1 cellular context compared by ENCODE assay signal in genomic region chr15:71455878-71456277, GRCh38.
TF ChIP-seq lines count a peak whose summit lies in the region.

No MANE protein-coding gene starts in this region.

TF ChIP-seq in HepG2, 621 proteins besides CTCF, POLR2A, EP300 and RAD21 (continued from another document and continues in another):
- no peak for TF ChIP-seq ZMAT5 (CRISPR knock-in tag; IDR thresholded peaks at IDR 0.05; ENCODE audit: borderline replicate concordance, low read depth)
- TF ChIP-seq ZBTB4 (CRISPR knock-in tag; IDR thresholded peaks at IDR 0.05; ENCODE audit: borderline replicate concordance), result no peak
- TF ChIP-seq FOSL1 (CRISPR knock-in tag; IDR thresholded peaks at IDR 0.05; ENCODE audit: borderline replicate concordance), result peak; percentile 53; the same call in 1 of the 2 replicates
- TF ChIP-seq, protein P1, sequence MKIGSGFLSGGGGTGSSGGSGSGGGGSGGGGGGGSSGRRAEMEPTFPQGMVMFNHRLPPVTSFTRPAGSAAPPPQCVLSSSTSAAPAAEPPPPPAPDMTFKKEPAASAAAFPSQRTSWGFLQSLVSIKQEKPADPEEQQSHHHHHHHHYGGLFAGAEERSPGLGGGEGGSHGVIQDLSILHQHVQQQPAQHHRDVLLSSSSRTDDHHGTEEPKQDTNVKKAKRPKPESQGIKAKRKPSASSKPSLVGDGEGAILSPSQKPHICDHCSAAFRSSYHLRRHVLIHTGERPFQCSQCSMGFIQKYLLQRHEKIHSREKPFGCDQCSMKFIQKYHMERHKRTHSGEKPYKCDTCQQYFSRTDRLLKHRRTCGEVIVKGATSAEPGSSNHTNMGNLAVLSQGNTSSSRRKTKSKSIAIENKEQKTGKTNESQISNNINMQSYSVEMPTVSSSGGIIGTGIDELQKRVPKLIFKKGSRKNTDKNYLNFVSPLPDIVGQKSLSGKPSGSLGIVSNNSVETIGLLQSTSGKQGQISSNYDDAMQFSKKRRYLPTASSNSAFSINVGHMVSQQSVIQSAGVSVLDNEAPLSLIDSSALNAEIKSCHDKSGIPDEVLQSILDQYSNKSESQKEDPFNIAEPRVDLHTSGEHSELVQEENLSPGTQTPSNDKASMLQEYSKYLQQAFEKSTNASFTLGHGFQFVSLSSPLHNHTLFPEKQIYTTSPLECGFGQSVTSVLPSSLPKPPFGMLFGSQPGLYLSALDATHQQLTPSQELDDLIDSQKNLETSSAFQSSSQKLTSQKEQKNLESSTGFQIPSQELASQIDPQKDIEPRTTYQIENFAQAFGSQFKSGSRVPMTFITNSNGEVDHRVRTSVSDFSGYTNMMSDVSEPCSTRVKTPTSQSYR (CRISPR knock-in tag; IDR thresholded peaks at IDR 0.05; ENCODE audit: borderline replicate concordance), result no peak
- no peak for TF ChIP-seq ZSCAN30 (CRISPR knock-in tag; IDR thresholded peaks at IDR 0.05)
- no peak for TF ChIP-seq RNF219 (CRISPR knock-in tag; IDR thresholded peaks at IDR 0.05)
- TF ChIP-seq KDM5B (CRISPR knock-in tag; IDR thresholded peaks at IDR 0.05; ENCODE audit: borderline replicate concordance), result no peak
- TF ChIP-seq STAT5B (CRISPR knock-in tag; IDR thresholded peaks at IDR 0.05), result no peak
- no peak for TF ChIP-seq HNRNPUL1 (IDR thresholded peaks at IDR 0.05; ENCODE audit: low read depth, low read length)
- no peak for TF ChIP-seq ZNF569 (CRISPR knock-in tag; IDR thresholded peaks at IDR 0.05; ENCODE audit: borderline replicate concordance)
- no peak for TF ChIP-seq HNRNPK (IDR thresholded peaks at IDR 0.05; ENCODE audit: low read depth, low read length, poor library complexity, severe bottlenecking)
- TF ChIP-seq ZFP90 (CRISPR knock-in tag; IDR thresholded peaks at IDR 0.05; ENCODE audit: borderline replicate concordance), result no peak
- TF ChIP-seq, protein P2, sequence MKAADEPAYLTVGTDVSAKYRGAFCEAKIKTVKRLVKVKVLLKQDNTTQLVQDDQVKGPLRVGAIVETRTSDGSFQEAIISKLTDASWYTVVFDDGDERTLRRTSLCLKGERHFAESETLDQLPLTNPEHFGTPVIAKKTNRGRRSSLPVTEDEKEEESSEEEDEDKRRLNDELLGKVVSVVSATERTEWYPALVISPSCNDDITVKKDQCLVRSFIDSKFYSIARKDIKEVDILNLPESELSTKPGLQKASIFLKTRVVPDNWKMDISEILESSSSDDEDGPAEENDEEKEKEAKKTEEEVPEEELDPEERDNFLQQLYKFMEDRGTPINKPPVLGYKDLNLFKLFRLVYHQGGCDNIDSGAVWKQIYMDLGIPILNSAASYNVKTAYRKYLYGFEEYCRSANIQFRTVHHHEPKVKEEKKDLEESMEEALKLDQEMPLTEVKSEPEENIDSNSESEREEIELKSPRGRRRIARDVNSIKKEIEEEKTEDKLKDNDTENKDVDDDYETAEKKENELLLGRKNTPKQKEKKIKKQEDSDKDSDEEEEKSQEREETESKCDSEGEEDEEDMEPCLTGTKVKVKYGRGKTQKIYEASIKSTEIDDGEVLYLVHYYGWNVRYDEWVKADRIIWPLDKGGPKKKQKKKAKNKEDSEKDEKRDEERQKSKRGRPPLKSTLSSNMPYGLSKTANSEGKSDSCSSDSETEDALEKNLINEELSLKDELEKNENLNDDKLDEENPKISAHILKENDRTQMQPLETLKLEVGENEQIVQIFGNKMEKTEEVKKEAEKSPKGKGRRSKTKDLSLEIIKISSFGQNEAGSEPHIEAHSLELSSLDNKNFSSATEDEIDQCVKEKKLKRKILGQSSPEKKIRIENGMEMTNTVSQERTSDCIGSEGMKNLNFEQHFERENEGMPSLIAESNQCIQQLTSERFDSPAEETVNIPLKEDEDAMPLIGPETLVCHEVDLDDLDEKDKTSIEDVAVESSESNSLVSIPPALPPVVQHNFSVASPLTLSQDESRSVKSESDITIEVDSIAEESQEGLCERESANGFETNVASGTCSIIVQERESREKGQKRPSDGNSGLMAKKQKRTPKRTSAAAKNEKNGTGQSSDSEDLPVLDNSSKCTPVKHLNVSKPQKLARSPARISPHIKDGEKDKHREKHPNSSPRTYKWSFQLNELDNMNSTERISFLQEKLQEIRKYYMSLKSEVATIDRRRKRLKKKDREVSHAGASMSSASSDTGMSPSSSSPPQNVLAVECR (CRISPR knock-in tag; IDR thresholded peaks at IDR 0.05; ENCODE audit: borderline replicate concordance), result no peak
- TF ChIP-seq SCMH1 (CRISPR knock-in tag; IDR thresholded peaks at IDR 0.05; ENCODE audit: borderline replicate concordance), result no peak
- TF ChIP-seq MAFK (conservative IDR thresholded peaks at IDR 0.05 in 1 of 2, IDR thresholded peaks at IDR 0.05 in 1 of 2; ENCODE audit: low read length in 2 of 2), result no peak
- no peak for TF ChIP-seq ZNF383 (CRISPR knock-in tag; IDR thresholded peaks at IDR 0.05; ENCODE audit: borderline replicate concordance)
- TF ChIP-seq PAF1 (CRISPR knock-in tag; IDR thresholded peaks at IDR 0.05), result no peak
- no peak for TF ChIP-seq IKZF4 (CRISPR knock-in tag; IDR thresholded peaks at IDR 0.05; ENCODE audit: borderline replicate concordance, low read depth, not compliant biosample characterization)
- no peak for TF ChIP-seq MXD3 (CRISPR knock-in tag; IDR thresholded peaks at IDR 0.05)
- TF ChIP-seq, protein P3, sequence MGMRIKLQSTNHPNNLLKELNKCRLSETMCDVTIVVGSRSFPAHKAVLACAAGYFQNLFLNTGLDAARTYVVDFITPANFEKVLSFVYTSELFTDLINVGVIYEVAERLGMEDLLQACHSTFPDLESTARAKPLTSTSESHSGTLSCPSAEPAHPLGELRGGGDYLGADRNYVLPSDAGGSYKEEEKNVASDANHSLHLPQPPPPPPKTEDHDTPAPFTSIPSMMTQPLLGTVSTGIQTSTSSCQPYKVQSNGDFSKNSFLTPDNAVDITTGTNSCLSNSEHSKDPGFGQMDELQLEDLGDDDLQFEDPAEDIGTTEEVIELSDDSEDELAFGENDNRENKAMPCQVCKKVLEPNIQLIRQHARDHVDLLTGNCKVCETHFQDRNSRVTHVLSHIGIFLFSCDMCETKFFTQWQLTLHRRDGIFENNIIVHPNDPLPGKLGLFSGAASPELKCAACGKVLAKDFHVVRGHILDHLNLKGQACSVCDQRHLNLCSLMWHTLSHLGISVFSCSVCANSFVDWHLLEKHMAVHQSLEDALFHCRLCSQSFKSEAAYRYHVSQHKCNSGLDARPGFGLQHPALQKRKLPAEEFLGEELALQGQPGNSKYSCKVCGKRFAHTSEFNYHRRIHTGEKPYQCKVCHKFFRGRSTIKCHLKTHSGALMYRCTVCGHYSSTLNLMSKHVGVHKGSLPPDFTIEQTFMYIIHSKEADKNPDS (CRISPR knock-in tag; IDR thresholded peaks at IDR 0.05), result no peak
- no peak for TF ChIP-seq SP5 (CRISPR knock-in tag; IDR thresholded peaks at IDR 0.05; ENCODE audit: borderline replicate concordance, low read depth)
- no peak for TF ChIP-seq NFYC (CRISPR knock-in tag; IDR thresholded peaks at IDR 0.05)
- no peak for TF ChIP-seq ZNF460 (CRISPR knock-in tag; IDR thresholded peaks at IDR 0.05; ENCODE audit: borderline replicate concordance)
- TF ChIP-seq TBL1XR1 (IDR thresholded peaks at IDR 0.05; ENCODE audit: borderline replicate concordance, low read length, partially characterized antibody), result peak; percentile 50
- TF ChIP-seq TGIF2 (CRISPR knock-in tag; IDR thresholded peaks at IDR 0.05), result no peak
- no peak for TF ChIP-seq U2AF1 (optimal IDR thresholded peaks at IDR 0.05; ENCODE audit: low read depth, low read length)
- TF ChIP-seq MXI1 (IDR thresholded peaks at IDR 0.05; ENCODE audit: borderline replicate concordance, low read depth, low read length), result no peak
- peak; percentile 60; the same call in 1 of the 2 replicates for TF ChIP-seq FOXJ3 (CRISPR knock-in tag; IDR thresholded peaks at IDR 0.05; ENCODE audit: borderline replicate concordance)
- TF ChIP-seq HINFP (CRISPR knock-in tag; IDR thresholded peaks at IDR 0.05; ENCODE audit: low read depth), result no peak
- TF ChIP-seq POGZ (CRISPR knock-in tag; IDR thresholded peaks at IDR 0.05), result peak; percentile 28; the same call in 1 of the 2 replicates
